Comparison of ENCODE assay signal across 10 cellular contexts in the genomic region with DNA sequence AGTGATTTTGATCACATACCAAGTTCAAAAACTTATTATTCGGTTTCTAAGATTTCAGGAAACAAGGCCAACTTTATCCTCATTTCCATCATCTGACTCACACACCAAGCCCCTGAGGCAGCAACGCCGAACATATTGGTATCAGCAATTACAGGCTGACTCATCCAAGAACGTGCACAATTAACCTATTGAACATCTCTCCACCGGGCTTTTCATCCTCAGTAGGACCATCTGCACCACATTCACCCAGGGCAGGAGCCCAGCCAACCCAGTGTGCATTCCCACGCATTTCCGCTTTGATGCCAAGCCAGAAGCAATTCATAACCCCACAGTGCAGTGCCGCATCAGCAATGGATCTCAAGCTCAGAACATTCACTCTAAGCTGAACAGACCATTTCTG. TPM values are rescaled to one million over a fixed set of nuclear protein-coding genes. Genes with fewer than 3 reads are reported as not detected.
A peak's percentile ranks its signal among the peaks of the same experiment; 100 is the strongest.
DNase-seq lines count a peak whose midpoint lies in the region; ATAC-seq, FAIRE-seq and TF ChIP-seq lines count a peak whose summit lies in the region.
"Had no signal": no experiment of that assay in that cellular context is flagged by ENCODE, and none has a peak within 500 bp of the region (broad histone marks: within the 10 kb centered on the region; RNA-seq: fewer than 3 reads in every experiment).

No MANE protein-coding gene starts in this region.

- H2AFZ ChIP-seq in smooth muscle cell (ENCODE audit: low read depth) = no peak overlapping the region

- H3K79me2 ChIP-seq in smooth muscle cell (ENCODE audit: low read depth) = no peaks in the 10 kb centered on the region

- TF ChIP-seq POLR2A in GM12891 (IDR thresholded peaks at IDR 0.05; ENCODE audit: low read depth, low read length) = no peak

- TF ChIP-seq CTCF in HFF-Myc (IDR thresholded peaks at IDR 0.05; ENCODE audit: low read depth, low read length, missing control alignments) (no peak), smooth muscle cell (IDR thresholded peaks at IDR 0.05; ENCODE audit: borderline replicate concordance, insufficient read depth, poor library complexity, severe bottlenecking) (no peak)

- H3K4me3 ChIP-seq in HFF-Myc (replicated peaks; ENCODE audit: low read depth, low read length) (no peak overlapping the region), smooth muscle cell (no peak overlapping the region)

- no peaks in the 10 kb centered on the region for H4K20me1 ChIP-seq in smooth muscle cell (ENCODE audit: low read depth)

- H3K36me3 ChIP-seq in smooth muscle cell (ENCODE audit: low read depth) = no peaks in the 10 kb centered on the region

- H3K4me1 ChIP-seq in smooth muscle cell (ENCODE audit: low read depth) = no peaks in the 10 kb centered on the region

- no peak overlapping the region for H3K9ac ChIP-seq in smooth muscle cell (ENCODE audit: low read depth)

- H3K27ac ChIP-seq in smooth muscle cell (ENCODE audit: low read depth) = peak overlapping the region; percentile 53

- DNase-seq in HFF-Myc (ENCODE audit: extremely low read depth, low read depth) (peak; percentile 96), RCC 7860 (ENCODE audit: low spot score) (peak; percentile 23), fibroblast of gingiva (ENCODE audit: low read depth) (peak; percentile 86), smooth muscle cell (lab: John Stamatoyannopoulos, UW; ENCODE audit: unreplicated experiment) (no peak), GM12891 (ENCODE audit: insufficient read length, low spot score) (no peak)
- no peak for DNase-seq in activated effector memory CD4-positive, alpha-beta T cell treated with Interleukin-2 at 50 U/mL for 16 hours
- DNase-seq: activated CD8-positive, alpha-beta T cell treated with anti-CD3 and anti-CD28 coated beads for 36 hours; central memory CD4-positive, alpha-beta T cell; NCI-H510A had no signal

- no peaks in the 10 kb centered on the region for H3K27me3 ChIP-seq in smooth muscle cell (ENCODE audit: low read depth)

- H3K9me3 ChIP-seq in smooth muscle cell (replicated peaks; ENCODE audit: low read depth) = no peaks in the 10 kb centered on the region

- no peak for ATAC-seq in GM21737 (IDR thresholded peaks at IDR 0.05; ENCODE audit: unreplicated experiment)
- ATAC-seq: activated CD8-positive, alpha-beta T cell treated with anti-CD3 and anti-CD28 coated beads for 36 hours had no signal

- peak overlapping the region; percentile 1 for H3K4me2 ChIP-seq in smooth muscle cell

- no peaks in the 10 kb centered on the region for H3F3A ChIP-seq in smooth muscle cell (ENCODE audit: low read depth)

- FAIRE-seq in RCC 7860 (lab: Jason Lieb, UNC) (no peak), GM12891 (lab: Jason Lieb, UNC) (no peak)

- 30% methylated on average over 8 of the region's 8 CpGs for WGBS in smooth muscle cell (ENCODE audit: low lambda C conversion rate)

TF ChIP-seq in GM12891, 5 proteins besides CTCF, POLR2A, EP300 and RAD21:
- TF ChIP-seq TAF1 (IDR thresholded peaks at IDR 0.05; ENCODE audit: low read depth, low read length) (no peak), POU2F2 (IDR thresholded peaks at IDR 0.05; ENCODE audit: low read depth, low read length) (no peak), PAX5 (IDR thresholded peaks at IDR 0.05; ENCODE audit: insufficient read depth, low read length, severe bottlenecking) (no peak), SPI1 (IDR thresholded peaks at IDR 0.05; ENCODE audit: low read depth, low read length) (no peak), POLR2AphosphoS5 (IDR thresholded peaks at IDR 0.05; ENCODE audit: low read depth, low read length) (no peak)

RNA-seq across cellular contexts. Expression of a gene that starts 52.9 kb away (rescaled TPM):
- 34.7 and 41.5 TPM in 2 replicates for total RNA-seq in smooth muscle cell
- polyA plus RNA-seq in smooth muscle cell = 22.4 and 29.1 TPM in 2 replicates
- polyA plus RNA-seq in GM12891 (2012; ENCODE audit: low read depth, missing spikeins) = 0.05 TPM
- total RNA-seq: activated CD8-positive, alpha-beta T cell treated with anti-CD3 and anti-CD28 coated beads for 36 hours had no signal

Comparison
In these comparisons a context has a peak if more than half of its experiments do, and no peak if none do; other contexts are left out.
1. DNase-seq: peak in HFF-Myc (single experiment), RCC 7860 (single experiment) and fibroblast of gingiva (single experiment); none in smooth muscle cell (single experiment), GM12891 (single experiment) and activated effector memory CD4-positive, alpha-beta T cell treated with Interleukin-2 at 50 U/mL for 16 hours (single experiment).